Comparison of ENCODE assay signal across 8 cellular contexts in the genomic region with DNA sequence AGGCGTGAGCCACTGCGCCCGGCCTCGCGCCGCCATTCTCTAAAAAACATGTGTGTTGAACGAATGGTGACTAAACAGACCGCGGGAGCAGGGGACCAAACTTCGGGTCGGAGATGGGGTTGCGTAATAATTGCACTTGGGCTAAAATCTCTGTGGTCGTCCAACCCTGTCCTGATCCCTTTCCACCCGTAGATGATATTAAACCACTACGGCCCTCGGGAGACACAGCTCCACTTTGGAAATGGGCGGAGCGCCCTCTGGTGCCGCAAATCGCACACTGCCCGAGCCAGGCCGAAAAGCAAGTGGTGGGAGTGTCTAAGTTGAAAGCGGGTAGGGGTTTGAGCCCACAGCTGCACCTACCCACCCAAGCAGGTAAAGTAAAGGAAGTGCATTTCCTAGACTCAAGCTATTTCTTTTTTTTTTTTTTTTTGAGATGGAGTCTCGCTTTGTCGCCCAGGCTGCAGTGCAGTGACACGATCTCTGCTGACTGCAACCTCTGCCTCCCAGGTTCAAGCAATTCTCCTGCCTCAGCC. TPM values are rescaled to one million over a fixed set of nuclear protein-coding genes. Genes with fewer than 3 reads are reported as not detected.
DNase-seq lines count a peak whose midpoint lies in the region; ATAC-seq and TF ChIP-seq lines count a peak whose summit lies in the region.

No MANE protein-coding gene starts in this region.

- no peak overlapping the region for H3K4me3 ChIP-seq in Peyer's patch
- no peak overlapping the region for H3K4me3 ChIP-seq in subcutaneous abdominal adipose tissue (ENCODE audit: low read depth in 1 of 5, low read length in 5 of 5)

- TF ChIP-seq POLR2A in Peyer's patch (IDR thresholded peaks at IDR 0.05), result peak in 1 of 2 donors; percentile 9

- TF ChIP-seq CTCF in Peyer's patch (IDR thresholded peaks at IDR 0.05), result peak; percentile 84 to 96 (median 90)

- H3K9me3 ChIP-seq in Peyer's patch (no peaks in the 10 kb centered on the region), subcutaneous abdominal adipose tissue (ENCODE audit: control insufficient read depth in 5 of 5, low read length in 5 of 5) (no peaks in the 10 kb centered on the region)

- ATAC-seq in HG03457 (IDR thresholded peaks at IDR 0.05; ENCODE audit: unreplicated experiment), result no peak

- H3K27me3 ChIP-seq in Peyer's patch (no peaks in the 10 kb centered on the region), subcutaneous abdominal adipose tissue (ENCODE audit: control insufficient read depth in 5 of 5, insufficient read depth in 4 of 5, low read length in 5 of 5) (no peaks in the 10 kb centered on the region)

- H3K4me1 ChIP-seq in Peyer's patch (peaks cover 0 to 52% (median 3%) of the 10 kb centered on the region in 4 donors), subcutaneous abdominal adipose tissue (ENCODE audit: control insufficient read depth in 5 of 5, insufficient read depth in 5 of 5, low read length in 5 of 5) (peaks cover 18 to 89% (median 73%) of the 10 kb centered on the region in 5 donors)

- H3K27ac ChIP-seq in Peyer's patch, result peak overlapping the region in 3 of 4 donors; percentile 37 to 71 (median 52)
- H3K27ac ChIP-seq in subcutaneous abdominal adipose tissue (ENCODE audit: low read depth, low read length), result peak overlapping the region; percentile 93

- peaks cover 0 to 9% (median 0%) of the 10 kb centered on the region in 3 donors for H3K36me3 ChIP-seq in Peyer's patch
- peaks cover 0 to 37% (median 32%) of the 10 kb centered on the region in 5 donors for H3K36me3 ChIP-seq in subcutaneous abdominal adipose tissue (ENCODE audit: control insufficient read depth in 5 of 5, insufficient read depth in 5 of 5, low read length in 5 of 5)

- H3K9ac ChIP-seq in subcutaneous abdominal adipose tissue (ENCODE audit: low read length in 5 of 5), result no peak overlapping the region

- DNase-seq in C1 segment of cervical spinal cord (lab: John Stamatoyannopoulos, UW) (peak in 13 of 14 donors; percentile 18 to 82 (median 50)), HK-2 (ENCODE audit: unreplicated experiment) (peak; percentile 59), Peyer's patch (peak; percentile 81 to 92 (median 89)), activated T-helper 1 cell treated with Interleukin-2 at 50 U/mL for 16 hours (ENCODE audit: low read depth) (peak; percentile 71), fibroblast of peridontal ligament (ENCODE audit: extremely low read depth) (peak; percentile 76), nucleus accumbens (lab: John Stamatoyannopoulos, UW) (peak in 48 of 56 donors; percentile 17 to 87 (median 62))

RNA-seq across cellular contexts. Expression of gene CAVIN1, which starts 17.0 kb away (rescaled TPM):
- total RNA-seq in Peyer's patch, result 10 to 100 TPM; 16.3 to 94.9 (median 35.9) TPM

RNA-seq across cellular contexts. Expression of gene STAT3, which starts 17.8 kb away (rescaled TPM):
- total RNA-seq in Peyer's patch, result 100 to 1,000 TPM; 178 to 219 (median 191) TPM

RNA-seq across cellular contexts. Expression of gene ATP6V0A1, which starts 52.6 kb away (rescaled TPM):
- total RNA-seq in Peyer's patch, result 100 to 1,000 TPM; 121 to 251 (median 204) TPM
